Comparison of ENCODE assay signal across 1 cellular context in genomic region chr1:174118726-174119125, GRCh38.
TF ChIP-seq lines count a peak whose summit lies in the region.

No MANE protein-coding gene starts in this region.

TF ChIP-seq in SK-N-SH treated with all-trans-retinoic acid at 6 μM for 48 hours, 23 proteins besides CTCF, POLR2A, EP300 and RAD21 (continued from another document):
- no peak for TF ChIP-seq ZFP3 (CRISPR knock-in tag; IDR thresholded peaks at IDR 0.05)
- no peak for TF ChIP-seq GLIS3 (CRISPR knock-in tag; IDR thresholded peaks at IDR 0.05)
- TF ChIP-seq TCF4 (CRISPR knock-in tag; IDR thresholded peaks at IDR 0.05; ENCODE audit: borderline replicate concordance): no peak
- TF ChIP-seq CSRNP3 (CRISPR knock-in tag; IDR thresholded peaks at IDR 0.05): no peak
- TF ChIP-seq ZNF565 (CRISPR knock-in tag; conservative IDR thresholded peaks at IDR 0.05; ENCODE audit: low read depth): no peak
- TF ChIP-seq ZNF8 (CRISPR knock-in tag; IDR thresholded peaks at IDR 0.05): no peak
- no peak for TF ChIP-seq TOX (CRISPR knock-in tag; IDR thresholded peaks at IDR 0.05; ENCODE audit: borderline replicate concordance)
- TF ChIP-seq ZNF70 (CRISPR knock-in tag; IDR thresholded peaks at IDR 0.05): no peak
- TF ChIP-seq OSR1 (CRISPR knock-in tag; IDR thresholded peaks at IDR 0.05): no peak
- no peak for TF ChIP-seq CREB5 (CRISPR knock-in tag; IDR thresholded peaks at IDR 0.05; ENCODE audit: low read depth)
